8 cellular contexts compared by ENCODE assay signal in the genomic region with DNA sequence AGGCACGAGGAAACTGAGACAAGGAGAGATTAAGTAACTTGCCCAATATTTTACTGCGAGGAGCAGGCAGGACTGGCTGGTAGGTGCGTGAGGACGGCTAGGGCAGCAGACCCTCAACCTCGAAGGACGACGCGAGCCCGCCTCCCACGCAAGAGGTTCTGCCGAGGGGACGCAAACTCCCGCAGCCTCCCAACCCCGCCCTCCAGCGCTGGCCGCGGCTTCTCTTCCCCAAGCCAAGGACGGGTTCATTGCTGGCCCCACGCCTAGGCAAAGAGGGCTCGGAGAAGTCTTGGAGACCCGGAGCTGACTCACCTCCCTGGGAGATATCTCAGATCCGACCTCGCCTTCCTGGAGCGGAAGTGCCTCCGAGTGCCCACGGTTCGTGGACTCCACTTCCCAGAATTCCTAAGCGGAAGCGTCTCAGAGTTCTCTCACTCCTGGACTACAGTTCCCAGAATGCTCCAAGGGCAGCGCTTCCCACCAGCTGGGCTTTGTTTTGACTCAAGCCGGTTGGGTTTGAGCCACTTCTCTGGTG. TPM values are rescaled to one million over a fixed set of nuclear protein-coding genes. Genes with fewer than 3 reads are reported as not detected.
A peak's percentile ranks its signal among the peaks of the same experiment; 100 is the strongest.
DNase-seq lines count a peak whose midpoint lies in the region; ATAC-seq, FAIRE-seq and TF ChIP-seq lines count a peak whose summit lies in the region.

A gene (minus strand): TSS at position 367 of the 535 bp plus-strand sequence. CDS start 1,621 bp downstream, outside the sequence.

- intact Hi-C loops in kidney (cut with DNase I), result no loop called here

- peak; percentile 95 for FAIRE-seq in kidney (lab: Jason Lieb, UNC)

- peak; percentile 89 for ATAC-seq in GM18907 (IDR thresholded peaks at IDR 0.05; ENCODE audit: unreplicated experiment)
- peak; percentile 91 for ATAC-seq in HG03159 (IDR thresholded peaks at IDR 0.05; ENCODE audit: unreplicated experiment)

- H3K4me3 ChIP-seq in AG04450 (ENCODE audit: low read depth, low read length) (peak within 1 kb of the TSS; percentile 97), choroid plexus epithelial cell (ENCODE audit: low read depth, low read length) (peak within 1 kb of the TSS; percentile 83), kidney (ENCODE audit: low read length in 2 of 2) (peak within 1 kb of the TSS; percentile 87 to 94)

- DNase-seq in AG04450 (ENCODE audit: low read depth, low spot score) (peak; percentile 94), NCI-H226 (peak; percentile 100), choroid plexus epithelial cell (ENCODE audit: low read depth) (peak; percentile 98), kidney (peak; percentile 92)
- DNase-seq in activated CD4-positive, CD25-positive, alpha-beta regulatory T cell treated with anti-CD3 and anti-CD28 coated beads, Interleukin-2, amount 50 U/mL, for 72 hours, result peak; percentile 64
- peak; percentile 34 to 48 for DNase-seq in stimulated activated CD4-positive, alpha-beta T cell treated with anti-CD3 and anti-CD28 coated beads, Interleukin-15, amount 100 ng/mL, for 1 hour (ENCODE audit: low read depth in 1 of 2, low spot score in 1 of 2)

- peak within 1 kb of the TSS; percentile 86 for H3K27ac ChIP-seq in AG04450 (ENCODE audit: low read depth, low read length)
- H3K27ac ChIP-seq in kidney (ENCODE audit: low read depth in 2 of 2, low read length in 2 of 2), result peak within 1 kb of the TSS in 1 of 2 donors; percentile 56

- H3K9me3 ChIP-seq in AG04450 (ENCODE audit: control insufficient read depth, insufficient read depth, low read length), result peaks cover 4% of the 10 kb centered on the region; the same call in 1 of the 2 replicates
- peaks cover 0 to 9% of the 10 kb centered on the region in 2 donors for H3K9me3 ChIP-seq in kidney (ENCODE audit: control insufficient read depth in 1 of 2, low read length in 2 of 2)

- no peaks in the 10 kb centered on the region for H3K27me3 ChIP-seq in AG04450 (ENCODE audit: control insufficient read depth, insufficient read depth, low read length)

- POLR2A ChIA-PET in AG04450 (lab: Yijun Ruan, JAX), result interaction anchor here (0.6 to 1.0 kb wide), 3 partner anchors 93 to 195 kb away, joined by 3 to 4 read pairs (median 3); a partner anchor contains a TSS

- peaks cover 2 to 6% of the 10 kb centered on the region in 2 donors for H3K4me1 ChIP-seq in kidney (ENCODE audit: control insufficient read depth in 1 of 2, insufficient read depth in 1 of 2, low read depth in 1 of 2, low read length in 2 of 2)

- peak within 1 kb of the TSS; percentile 70 to 90 for H3K9ac ChIP-seq in kidney (ENCODE audit: low read length in 2 of 2)

- CTCF ChIA-PET in AG04450 (lab: Charles Lee), result no interaction called here

- no peak for TF ChIP-seq CTCF in AG04450 (IDR thresholded peaks at IDR 0.05; ENCODE audit: low read depth, low read length)
- no peak for TF ChIP-seq CTCF in choroid plexus epithelial cell (conservative IDR thresholded peaks at IDR 0.05; ENCODE audit: low read depth, low read length)
- no peak for TF ChIP-seq CTCF in kidney (IDR thresholded peaks at IDR 0.05; ENCODE audit: borderline replicate concordance, extremely low read depth, insufficient read depth)

- H3K36me3 ChIP-seq in kidney (ENCODE audit: control insufficient read depth in 1 of 2, insufficient read depth in 2 of 2, low read length in 2 of 2), result peaks cover 6 to 11% of the 10 kb centered on the region in 2 donors

RNA-seq across cellular contexts. Expression of the gene that starts here (rescaled TPM):
- polyA plus RNA-seq in AG04450 (2011; rRNA removed) (3.6 and 3.8 TPM in 2 replicates), kidney (ENCODE audit: insufficient read depth, low read depth, low replicate concordance) (3.0 TPM)
- polyA minus RNA-seq in AG04450 (2011; rRNA and poly(A)+ RNA removed), result 4.7 and 6.1 TPM in 2 replicates
- 9.4 TPM for total RNA-seq in kidney

Comparison
In these comparisons a context has a peak if more than half of its experiments do, and no peak if none do; other contexts are left out.
1. DNase-seq: peak in every context shown above with its lines; median percentile 100 in NCI-H226; 98 in choroid plexus epithelial cell; 94 in AG04450; 92 in kidney; 64 in activated CD4-positive, CD25-positive, alpha-beta regulatory T cell treated with anti-CD3 and anti-CD28 coated beads, Interleukin-2, amount 50 U/mL, for 72 hours; 41 in stimulated activated CD4-positive, alpha-beta T cell treated with anti-CD3 and anti-CD28 coated beads, Interleukin-15, amount 100 ng/mL, for 1 hour.